Comparison of ENCODE assay signal across 8 cellular contexts in genomic region chr4:63632858-63633257, GRCh38.
"Had no signal": no experiment of that assay in that cellular context is flagged by ENCODE, and none has a peak within 500 bp of the region (broad histone marks: within the 10 kb centered on the region; RNA-seq: fewer than 3 reads in every experiment).

No MANE protein-coding gene starts in this region.

- H3K9ac ChIP-seq: GM23248 had no signal

- H3K9me3 ChIP-seq: HAP-1 had no signal

- H3K4me3 ChIP-seq: GM23248, GM23338, HAP-1 had no signal

- H3K36me3 ChIP-seq: HAP-1 had no signal

- DNase-seq: GM23248, GOT3, H7, H9, HCEC 1CT, HFFc6 had no signal

- H2AFZ ChIP-seq: GM23248, GM23338 had no signal

- H3K4me1 ChIP-seq: HAP-1 had no signal

- H3K4me2 ChIP-seq: GM23338 had no signal

- H3K27ac ChIP-seq: GM23248 had no signal
